17 cellular contexts compared by ENCODE assay signal in genomic region chr1:54459140-54459539, GRCh38. TPM values are rescaled to one million over a fixed set of nuclear protein-coding genes. Genes with fewer than 3 reads are reported as not detected.
A peak's percentile ranks its signal among the peaks of the same experiment; 100 is the strongest.
DNase-seq lines count a peak whose midpoint lies in the region; ATAC-seq lines count a peak whose summit lies in the region.
"Had no signal": no experiment of that assay in that cellular context is flagged by ENCODE, and none has a peak within 500 bp of the region (broad histone marks: within the 10 kb centered on the region; RNA-seq: fewer than 3 reads in every experiment).

No MANE protein-coding gene starts in this region.

- H3K27ac ChIP-seq in CD4-positive, alpha-beta memory T cell (ENCODE audit: low read depth, low read length): peak overlapping the region; percentile 49
- H3K27ac ChIP-seq in mesodermal cell (ENCODE audit: low read depth, low read length, severe bottlenecking): peak overlapping the region; percentile 36
- H3K27ac ChIP-seq: gastroesophageal sphincter had no signal

- CTCF ChIA-PET in CD4-positive, alpha-beta memory T cell (lab: Charles Lee; ENCODE audit: partially characterized antibody): no interaction called here
- CTCF ChIA-PET in T-cell (lab: Charles Lee): no interaction called here

- H3K4me3 ChIP-seq in CD4-positive, alpha-beta memory T cell (ENCODE audit: low read length in 2 of 2): no peak overlapping the region
- no peak overlapping the region for H3K4me3 ChIP-seq in mesodermal cell (ENCODE audit: extremely low read depth, insufficient read depth, low read length, poor library complexity, severe bottlenecking)
- H3K4me3 ChIP-seq: gastroesophageal sphincter had no signal

- H3K36me3 Mint-ChIP-seq in CD4-positive, alpha-beta memory T cell: no peaks in the 10 kb centered on the region
- no peaks in the 10 kb centered on the region for H3K36me3 Mint-ChIP-seq in T-cell

- DNase-seq in NCI-H2227 treated with DMSO at 0.1 percent for 48 hours (lab: John Stamatoyannopoulos, UW) (peak; percentile 54), NCI-H2227 (lab: John Stamatoyannopoulos, UW; ENCODE audit: unreplicated experiment) (no peak), T-cell (no peak), DMS153 treated with DMSO at 0.1 percent for 48 hours (lab: John Stamatoyannopoulos, UW; ENCODE audit: unreplicated experiment) (no peak)
- no peak for DNase-seq in CD4-positive, alpha-beta memory T cell
- DNase-seq in activated effector memory CD4-positive, alpha-beta T cell treated with anti-CD3 and anti-CD28 coated beads, Interleukin-2, amount 50 U/mL, for 16 hours: no peak
- DNase-seq: activated T-cell treated with anti-CD3 and anti-CD28 coated beads, Interleukin-2, amount 50 U/mL, for 48 hours; C1 segment of cervical spinal cord; EL; left ventricle myocardium superior; NCI-H1048; trophoblast cell had no signal

- no peaks in the 10 kb centered on the region for H3K27me3 Mint-ChIP-seq in CD4-positive, alpha-beta memory T cell
- no peaks in the 10 kb centered on the region for H3K27me3 Mint-ChIP-seq in T-cell

- no peak for ATAC-seq in T-cell (replicated peaks in 1 of 4)
- no peak for ATAC-seq in HG03039 (IDR thresholded peaks at IDR 0.05; ENCODE audit: unreplicated experiment)
- ATAC-seq: activated CD4-positive, CD25-positive, alpha-beta regulatory T cell treated with anti-CD3 and anti-CD28 coated beads, Interleukin-2, amount 50 U/mL, for 24 hours; gastroesophageal sphincter; left ventricle myocardium superior; stimulated activated effector memory CD8-positive, alpha-beta T cell treated with anti-CD3 and anti-CD28 coated beads, Interleukin-12 subunit alpha, Interleukin-12 subunit beta, amount 100 ng/mL, for 72 hours had no signal

- H3K27ac Mint-ChIP-seq in CD4-positive, alpha-beta memory T cell: peak overlapping the region; percentile 51 to 99 (median 90)
- peak overlapping the region; percentile 84 to 96 for H3K27ac Mint-ChIP-seq in T-cell

- H3K4me3 Mint-ChIP-seq in CD4-positive, alpha-beta memory T cell: peak overlapping the region in 6 of 8 donors; percentile 1 to 87 (median 56)
- peak overlapping the region in 1 of 3 donors; percentile 66 for H3K4me3 Mint-ChIP-seq in T-cell
- H3K4me3 Mint-ChIP-seq: stimulated activated effector memory CD8-positive, alpha-beta T cell treated with anti-CD3 and anti-CD28 coated beads, Interleukin-12 subunit alpha, Interleukin-12 subunit beta, amount 100 ng/mL, for 72 hours had no signal

- no peaks in the 10 kb centered on the region for H3K9me3 ChIP-seq in CD4-positive, alpha-beta memory T cell (ENCODE audit: control insufficient read depth in 1 of 2, low read length in 2 of 2)
- no peaks in the 10 kb centered on the region for H3K9me3 ChIP-seq in mesodermal cell (ENCODE audit: control insufficient read depth, low read length)
- H3K9me3 ChIP-seq: gastroesophageal sphincter had no signal

- intact Hi-C loops in CD4-positive, alpha-beta memory T cell (cut with micrococcal nuclease): loop anchor here (5.0 kb wide), 1 partner anchor 52 kb away; the partner anchor contains the start of gene SSBP3

- peaks cover 26 to 47% (median 31%) of the 10 kb centered on the region in 4 donors for H3K4me1 Mint-ChIP-seq in CD4-positive, alpha-beta memory T cell
- peaks cover 35 to 40% (median 36%) of the 10 kb centered on the region in 3 donors for H3K4me1 Mint-ChIP-seq in T-cell

- H3K9me3 Mint-ChIP-seq in CD4-positive, alpha-beta memory T cell: no peaks in the 10 kb centered on the region
- H3K9me3 Mint-ChIP-seq in T-cell: no peaks in the 10 kb centered on the region
- H3K9me3 Mint-ChIP-seq: stimulated activated effector memory CD8-positive, alpha-beta T cell treated with anti-CD3 and anti-CD28 coated beads, Interleukin-12 subunit alpha, Interleukin-12 subunit beta, amount 100 ng/mL, for 72 hours had no signal

- peaks cover 36% of the 10 kb centered on the region for H3K4me1 ChIP-seq in CD4-positive, alpha-beta memory T cell (ENCODE audit: insufficient read depth, low read length)
- H3K4me1 ChIP-seq in mesodermal cell (ENCODE audit: control insufficient read depth, insufficient read depth, low read length, poor library complexity, severe bottlenecking): peaks cover 49% of the 10 kb centered on the region

- no peaks in the 10 kb centered on the region for H3K36me3 ChIP-seq in CD4-positive, alpha-beta memory T cell (ENCODE audit: insufficient read depth, low read length)
- no peaks in the 10 kb centered on the region for H3K36me3 ChIP-seq in mesodermal cell (ENCODE audit: control insufficient read depth, insufficient read depth, low read length)
- H3K36me3 ChIP-seq: gastroesophageal sphincter had no signal

- no peaks in the 10 kb centered on the region for H3K27me3 ChIP-seq in CD4-positive, alpha-beta memory T cell (ENCODE audit: insufficient read depth, low read length)
- H3K27me3 ChIP-seq: gastroesophageal sphincter had no signal

- POLR2A ChIA-PET in CD4-positive, alpha-beta memory T cell (lab: Charles Lee; ENCODE audit: partially characterized antibody): interaction anchor here (1.8 to 8.0 kb wide), 4 partner anchors 18 to 53 kb away, joined by 9 to 121 read pairs (median 30); partner anchors contain the start of gene SSBP3
- POLR2A ChIA-PET in T-cell (lab: Charles Lee): no interaction called here

RNA-seq across cellular contexts. Expression of gene SSBP3, which starts 52.9 kb away (rescaled TPM):
- 10 to 100 TPM; 67.6 to 87.6 TPM for total RNA-seq in CD4-positive, alpha-beta memory T cell
- polyA plus RNA-seq in CD4-positive, alpha-beta memory T cell: 10 to 100 TPM; 10.9 to 22.7 TPM
- total RNA-seq in T-cell: 10 to 100 TPM; 51.5 to 84.5 (median 69.2) TPM
- polyA plus RNA-seq in mesodermal cell (2013, experiment 1 of 2): 141 TPM
- polyA plus RNA-seq in mesodermal cell (2013, experiment 2 of 2): 120 TPM
